In genomic region chr12:110639336-110640178, GRCh38 we compare ENCODE assay signal across 11 cellular contexts. TPM values are rescaled to one million over a fixed set of nuclear protein-coding genes. Genes with fewer than 3 reads are reported as not detected.
DNase-seq lines count a peak whose midpoint lies in the region; ATAC-seq and TF ChIP-seq lines count a peak whose summit lies in the region.
"Had no signal": no experiment of that assay in that cellular context is flagged by ENCODE, and none has a peak within 500 bp of the region (broad histone marks: within the 10 kb centered on the region; RNA-seq: fewer than 3 reads in every experiment).

No MANE protein-coding gene starts in this region.

- RAD21 ChIA-PET in HCT116 (lab: Charles Lee; ENCODE audit: low non-redundant PET in 1 of 2, low total read pairs in 2 of 2, uncharacterized antibody in 2 of 2, unreplicated experiment in 2 of 2): no interaction called here

- H3K27ac Mint-ChIP-seq in activated B cell treated with CpG ODN at 0.5 μM for 24 hours: peak overlapping the region; percentile 89
- no peak overlapping the region for H3K27ac Mint-ChIP-seq in activated naive CD4-positive, alpha-beta T cell treated with anti-CD3 and anti-CD28 coated beads, Interleukin-2, amount 10 ng/mL, durations not matched to agents 7 days and 5 days

- no TSS peak for BruUV-seq in HCT116 (replicated peaks; lab: Mats Ljungman, UMichigan)

- no peaks in the 10 kb centered on the region for H3K79me2 ChIP-seq in HCT116 (ENCODE audit: insufficient read depth, low read length)

- H3K27ac ChIP-seq in HCT116 (ENCODE audit: low read depth, low read length): no peak overlapping the region
- peak overlapping the region; percentile 79 to 90 for H3K27ac ChIP-seq in right atrium auricular region
- peak overlapping the region; percentile 73 for H3K27ac ChIP-seq in temporal lobe (ENCODE audit: low read depth, low read length)

- POLR2A ChIA-PET in HCT116 (lab: Charles Lee): no interaction called here
- POLR2A ChIA-PET in activated B cell treated with CpG ODN at 0.5 μM for 24 hours (lab: Charles Lee): interaction anchor here (0.6 to 4.6 kb wide), 10 partner anchors 8 to 53 kb away, joined by 3 to 20 read pairs (median 4); no protein-coding TSS in a partner anchor

- intact Hi-C loops in HCT116 (cut with micrococcal nuclease): no loop called here
- intact Hi-C loops in activated B cell treated with CpG ODN at 0.5 μM for 24 hours (cut with micrococcal nuclease): no loop called here

- no peak overlapping the region for H2AFZ ChIP-seq in HCT116 (ENCODE audit: low read depth, low read length, poor library complexity, severe bottlenecking)

- in situ Hi-C loops in KBM-7 (cut with MboI; ENCODE audit: low pct_unique_long_range_greater_than_20kb, low sequenced_read_pairs): no loop called here

- CTCF ChIA-PET in HCT116 (lab: Charles Lee): no interaction called here
- CTCF ChIA-PET in activated B cell treated with CpG ODN at 0.5 μM for 24 hours (lab: Charles Lee): no interaction called here
- CTCF ChIA-PET in activated naive CD4-positive, alpha-beta T cell treated with anti-CD3 and anti-CD28 coated beads, Interleukin-2, amount 10 ng/mL, durations not matched to agents 7 days and 5 days (lab: Charles Lee): interaction anchor here (0.8 kb wide), 1 partner anchor 25 kb away, joined by 3 read pairs; no protein-coding TSS in a partner anchor

- H3K27me3 Mint-ChIP-seq in activated B cell treated with CpG ODN at 0.5 μM for 24 hours: no peaks in the 10 kb centered on the region
- no peaks in the 10 kb centered on the region for H3K27me3 Mint-ChIP-seq in activated naive CD4-positive, alpha-beta T cell treated with anti-CD3 and anti-CD28 coated beads, Interleukin-2, amount 10 ng/mL, durations not matched to agents 7 days and 5 days

- H3K9ac ChIP-seq in HCT116 (ENCODE audit: low read length): no peak overlapping the region

- H4K20me1 ChIP-seq in HCT116 (ENCODE audit: insufficient read depth): no peaks in the 10 kb centered on the region

- ATAC-seq in HCT116 (no peak), activated B cell treated with CpG ODN at 0.5 μM for 24 hours (ENCODE audit: low read depth) (peak; percentile 27)

- H3K9me3 Mint-ChIP-seq in activated B cell treated with CpG ODN at 0.5 μM for 24 hours: no peaks in the 10 kb centered on the region
- H3K9me3 Mint-ChIP-seq in activated naive CD4-positive, alpha-beta T cell treated with anti-CD3 and anti-CD28 coated beads, Interleukin-2, amount 10 ng/mL, durations not matched to agents 7 days and 5 days: no peaks in the 10 kb centered on the region

- no peaks in the 10 kb centered on the region for H3K9me2 ChIP-seq in HCT116 (ENCODE audit: insufficient read depth)

- H3K27me3 ChIP-seq in HCT116 (ENCODE audit: insufficient read depth, low read length) (no peaks in the 10 kb centered on the region), right atrium auricular region (no peaks in the 10 kb centered on the region)

- H3K4me3 ChIP-seq in HCT116 (replicated peaks in 1 of 2; ENCODE audit: low read depth in 1 of 2, low read length in 2 of 2): no peak overlapping the region
- H3K4me3 ChIP-seq in right atrium auricular region: no peak overlapping the region

- peak overlapping the region; percentile 35 for H3K4me2 ChIP-seq in HCT116 (ENCODE audit: low read length)

- TF ChIP-seq POLR2A in HCT116 (IDR thresholded peaks at IDR 0.05; ENCODE audit: borderline replicate concordance, extremely low read depth, insufficient read depth, insufficient read length): no peak

- DNase-seq in HCT116 (ENCODE audit: low read depth, low spot score) (no peak), activated B cell treated with CpG ODN at 0.5 μM for 24 hours (no peak), right atrium auricular region (ENCODE audit: low spot score) (no peak), NCI-H774 (lab: John Stamatoyannopoulos, UW) (no peak), NCI-H2029 (lab: John Stamatoyannopoulos, UW) (no peak), KBM-7 (no peak)
- DNase-seq in activated naive CD4-positive, alpha-beta T cell treated with anti-CD3 and anti-CD28 coated beads, Interleukin-2, amount 10 ng/mL, durations not matched to agents 7 days and 5 days: no peak
- DNase-seq: H7; stimulated activated naive CD4-positive, alpha-beta T cell; T-helper 1 cell had no signal

- TF ChIP-seq CTCF in HCT116 (IDR thresholded peaks at IDR 0.05 in 2 of 3, conservative IDR thresholded peaks at IDR 0.05 in 1 of 3; ENCODE audit: borderline replicate concordance in 1 of 3, insufficient read depth in 1 of 3, low read depth in 2 of 3, low read length in 2 of 3): no peak
- TF ChIP-seq CTCF in activated B cell treated with CpG ODN at 0.5 μM for 24 hours (IDR thresholded peaks at IDR 0.05): no peak
- TF ChIP-seq CTCF in right atrium auricular region (IDR thresholded peaks at IDR 0.05): no peak

- H3K36me3 ChIP-seq in HCT116 (ENCODE audit: control insufficient read depth in 1 of 2, insufficient read depth in 2 of 2, low read length in 2 of 2) (no peaks in the 10 kb centered on the region), right atrium auricular region (no peaks in the 10 kb centered on the region)

- H3K36me3 Mint-ChIP-seq in activated B cell treated with CpG ODN at 0.5 μM for 24 hours (ENCODE audit: low read depth): peaks cover 9% of the 10 kb centered on the region
- H3K36me3 Mint-ChIP-seq in activated naive CD4-positive, alpha-beta T cell treated with anti-CD3 and anti-CD28 coated beads, Interleukin-2, amount 10 ng/mL, durations not matched to agents 7 days and 5 days: no peaks in the 10 kb centered on the region

- no peaks in the 10 kb centered on the region for H3K9me3 ChIP-seq in HCT116 (ENCODE audit: control insufficient read depth in 1 of 2, insufficient read depth in 1 of 2, low read depth in 1 of 2, low read length in 2 of 2)
- H3K9me3 ChIP-seq in right atrium auricular region: no peaks in the 10 kb centered on the region

- H3K4me3 Mint-ChIP-seq in activated B cell treated with CpG ODN at 0.5 μM for 24 hours: peak overlapping the region; percentile 36
- H3K4me3 Mint-ChIP-seq in activated naive CD4-positive, alpha-beta T cell treated with anti-CD3 and anti-CD28 coated beads, Interleukin-2, amount 10 ng/mL, durations not matched to agents 7 days and 5 days: no peak overlapping the region

- H3K4me1 Mint-ChIP-seq in activated B cell treated with CpG ODN at 0.5 μM for 24 hours: peaks cover 98% of the 10 kb centered on the region
- H3K4me1 Mint-ChIP-seq in activated naive CD4-positive, alpha-beta T cell treated with anti-CD3 and anti-CD28 coated beads, Interleukin-2, amount 10 ng/mL, durations not matched to agents 7 days and 5 days: peaks cover 30% of the 10 kb centered on the region

- H3K4me1 ChIP-seq in HCT116 (ENCODE audit: control insufficient read depth in 1 of 2, insufficient read depth in 2 of 2, low read length in 2 of 2): peaks cover 0 to 10% of the 10 kb centered on the region in 2 experiments; a peak in 2 of 4 replicates
- H3K4me1 ChIP-seq in right atrium auricular region: peaks cover 0 to 49% of the 10 kb centered on the region in 2 donors

- no peak for TF ChIP-seq RAD21 in HCT116 (IDR thresholded peaks at IDR 0.05; ENCODE audit: low read depth)

TF ChIP-seq in HCT116, 20 proteins besides CTCF, POLR2A, EP300 and RAD21 (continues in another document):
- TF ChIP-seq MAX (IDR thresholded peaks at IDR 0.05): no peak
- TF ChIP-seq EZH2phosphoT487 (IDR thresholded peaks at IDR 0.05; ENCODE audit: borderline replicate concordance): no peak
- no peak for TF ChIP-seq ZFX (IDR thresholded peaks at IDR 0.05)
- no peak for TF ChIP-seq EZH2 (IDR thresholded peaks at IDR 0.05)
- TF ChIP-seq ELF1 (IDR thresholded peaks at IDR 0.05; ENCODE audit: borderline replicate concordance, low read depth): no peak
- TF ChIP-seq JUND (IDR thresholded peaks at IDR 0.05): no peak
- TF ChIP-seq CBX3 (IDR thresholded peaks at IDR 0.05; ENCODE audit: low read depth): no peak
- TF ChIP-seq, protein P1, sequence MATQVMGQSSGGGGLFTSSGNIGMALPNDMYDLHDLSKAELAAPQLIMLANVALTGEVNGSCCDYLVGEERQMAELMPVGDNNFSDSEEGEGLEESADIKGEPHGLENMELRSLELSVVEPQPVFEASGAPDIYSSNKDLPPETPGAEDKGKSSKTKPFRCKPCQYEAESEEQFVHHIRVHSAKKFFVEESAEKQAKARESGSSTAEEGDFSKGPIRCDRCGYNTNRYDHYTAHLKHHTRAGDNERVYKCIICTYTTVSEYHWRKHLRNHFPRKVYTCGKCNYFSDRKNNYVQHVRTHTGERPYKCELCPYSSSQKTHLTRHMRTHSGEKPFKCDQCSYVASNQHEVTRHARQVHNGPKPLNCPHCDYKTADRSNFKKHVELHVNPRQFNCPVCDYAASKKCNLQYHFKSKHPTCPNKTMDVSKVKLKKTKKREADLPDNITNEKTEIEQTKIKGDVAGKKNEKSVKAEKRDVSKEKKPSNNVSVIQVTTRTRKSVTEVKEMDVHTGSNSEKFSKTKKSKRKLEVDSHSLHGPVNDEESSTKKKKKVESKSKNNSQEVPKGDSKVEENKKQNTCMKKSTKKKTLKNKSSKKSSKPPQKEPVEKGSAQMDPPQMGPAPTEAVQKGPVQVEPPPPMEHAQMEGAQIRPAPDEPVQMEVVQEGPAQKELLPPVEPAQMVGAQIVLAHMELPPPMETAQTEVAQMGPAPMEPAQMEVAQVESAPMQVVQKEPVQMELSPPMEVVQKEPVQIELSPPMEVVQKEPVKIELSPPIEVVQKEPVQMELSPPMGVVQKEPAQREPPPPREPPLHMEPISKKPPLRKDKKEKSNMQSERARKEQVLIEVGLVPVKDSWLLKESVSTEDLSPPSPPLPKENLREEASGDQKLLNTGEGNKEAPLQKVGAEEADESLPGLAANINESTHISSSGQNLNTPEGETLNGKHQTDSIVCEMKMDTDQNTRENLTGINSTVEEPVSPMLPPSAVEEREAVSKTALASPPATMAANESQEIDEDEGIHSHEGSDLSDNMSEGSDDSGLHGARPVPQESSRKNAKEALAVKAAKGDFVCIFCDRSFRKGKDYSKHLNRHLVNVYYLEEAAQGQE (IDR thresholded peaks at IDR 0.05; ENCODE audit: low read depth): no peak
- TF ChIP-seq SIN3A (IDR thresholded peaks at IDR 0.05; ENCODE audit: low read depth): no peak

RNA-seq across cellular contexts. Expression of gene TCTN1, which starts 25.6 kb away (rescaled TPM):
- total RNA-seq in HCT116 (2021; ENCODE audit: unreplicated experiment) (27.0 TPM), activated B cell treated with CpG ODN at 0.5 μM for 24 hours (22.4 and 29.5 TPM in 2 replicates), right atrium auricular region (10 to 100 TPM; 23.7 to 29.0 TPM), temporal lobe (27.8 TPM)
- 15.6 and 20.4 TPM in 2 replicates for polyA plus RNA-seq in HCT116 (2012)

RNA-seq across cellular contexts. Expression of gene HVCN1, which starts 49.4 kb away (rescaled TPM):
- total RNA-seq in HCT116 (2021; ENCODE audit: unreplicated experiment): 0.15 TPM
- 0.19 and 0.31 TPM in 2 replicates for polyA plus RNA-seq in HCT116 (2012)
- 80.7 and 83.9 TPM in 2 replicates for total RNA-seq in activated B cell treated with CpG ODN at 0.5 μM for 24 hours
- 10 to 100 TPM; 21.7 to 24.1 TPM for total RNA-seq in right atrium auricular region
- total RNA-seq in temporal lobe: 5.9 TPM

RNA-seq across cellular contexts. Expression of gene PPTC7, which starts 56.4 kb away (rescaled TPM):
- 25.2 TPM for total RNA-seq in HCT116 (2021; ENCODE audit: unreplicated experiment)
- 15.0 and 15.4 TPM in 2 replicates for polyA plus RNA-seq in HCT116 (2012)
- total RNA-seq in activated B cell treated with CpG ODN at 0.5 μM for 24 hours: 34.5 and 40.8 TPM in 2 replicates
- 10 to 100 TPM; 32.1 to 53.6 TPM for total RNA-seq in right atrium auricular region
- 7.6 TPM for total RNA-seq in temporal lobe
